In the genomic region with DNA sequence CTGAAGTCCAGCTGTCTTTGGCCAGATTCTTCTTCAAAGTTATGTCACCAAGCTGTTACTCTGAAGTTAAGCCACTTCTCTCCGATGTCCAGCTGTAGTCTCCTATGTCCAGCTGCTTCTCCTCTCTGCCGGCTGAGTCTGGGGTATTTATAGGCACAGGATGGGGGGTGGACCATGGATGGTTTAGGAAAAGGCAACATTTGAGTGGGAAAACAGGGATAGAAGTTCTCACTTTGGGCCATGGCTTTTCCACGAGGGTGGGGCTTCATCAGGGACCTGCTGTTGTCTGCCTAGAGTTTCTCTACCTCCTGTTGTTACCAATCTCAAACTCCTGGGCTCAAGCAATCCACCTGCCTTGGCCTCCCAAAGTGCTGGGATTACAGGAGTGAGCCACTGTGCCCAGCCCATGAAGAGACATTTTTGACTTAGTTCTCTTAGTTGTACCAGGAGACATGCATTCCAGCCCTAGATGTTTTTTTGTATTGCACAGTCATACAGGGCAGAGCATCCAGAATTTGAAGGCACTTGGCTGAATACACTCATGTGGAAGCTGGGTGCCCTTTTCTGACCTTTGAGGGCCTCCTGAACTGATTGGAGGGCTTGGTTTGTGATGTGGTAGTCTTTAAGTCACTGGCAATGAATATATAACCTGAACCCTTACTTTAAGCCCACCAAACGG, we compare ENCODE assay signal across 27 cellular contexts.
"Had no signal": no experiment of that assay in that cellular context is flagged by ENCODE, and none has a peak within 500 bp of the region (broad histone marks: within the 10 kb centered on the region; RNA-seq: fewer than 3 reads in every experiment).

No MANE protein-coding gene starts in this region.

- H3K27me3 Mint-ChIP-seq: activated CD4-positive, alpha-beta memory T cell treated with anti-CD3 and anti-CD28 coated beads, Interleukin-2, amount 10 ng/mL, durations not matched to agents 7 days and 5 days; activated CD4-positive, alpha-beta T cell treated with anti-CD3 and anti-CD28 coated beads for 36 hours; activated CD4-positive, alpha-beta T cell treated with anti-CD3 and anti-CD28 coated beads, Interleukin-2, amount 10 ng/mL, durations not matched to agents 7 days and 5 days; activated CD8-positive, alpha-beta memory T cell treated with anti-CD3 and anti-CD28 coated beads, Interleukin-2, amount 10 ng/mL, durations not matched to agents 7 days and 5 days; activated naive CD4-positive, alpha-beta T cell treated with anti-CD3 and anti-CD28 coated beads, Interleukin-2, amount 10 ng/mL, durations not matched to agents 7 days and 5 days; activated naive CD4-positive, alpha-beta T cell treated with anti-CD3 and anti-CD28 coated beads, Interleukin-2, amount 50 U/mL, for 24 hours; activated naive CD8-positive, alpha-beta T cell; activated T-cell treated with anti-CD3 and anti-CD28 coated beads, Interleukin-2, amount 50 U/mL, for 24 hours; brain; central memory CD8-positive, alpha-beta T cell had no signal

- H3K4me1 ChIP-seq: ascending aorta had no signal

- H3K9me3 ChIP-seq: ascending aorta had no signal

- H3K36me3 ChIP-seq: ascending aorta, cardiac muscle cell had no signal

- H3K4me1 Mint-ChIP-seq: activated naive CD4-positive, alpha-beta T cell treated with anti-CD3 and anti-CD28 coated beads, Interleukin-2, amount 50 U/mL, for 24 hours; brain; central memory CD8-positive, alpha-beta T cell had no signal

- H3K9me3 Mint-ChIP-seq: activated CD4-positive, alpha-beta T cell treated with anti-CD3 and anti-CD28 coated beads, Interleukin-2, amount 10 ng/mL, durations not matched to agents 7 days and 5 days; activated naive CD4-positive, alpha-beta T cell treated with anti-CD3 and anti-CD28 coated beads, Interleukin-2, amount 50 U/mL, for 24 hours; activated T-helper 2 cell treated with anti-CD3 and anti-CD28 coated beads, Interferon-gamma antibody, Interleukin-2, Interleukin-4, amounts not matched to agents 10 μg/mL and 5 μg/mL and 100 μg/mL, durations not matched to agents 14 hours and 24 hours and 36 hours; central memory CD8-positive, alpha-beta T cell; T-helper 2 cell treated with Interferon-gamma antibody and Interleukin-4, amounts not matched to agents 5 μg/mL and 100 μg/mL, for 36 hours had no signal

- DNase-seq: activated CD4-positive, alpha-beta memory T cell treated with anti-CD3 and anti-CD28 coated beads, Interleukin-2, amount 10 ng/mL, durations not matched to agents 7 days and 5 days; activated CD4-positive, alpha-beta T cell treated with anti-CD3 and anti-CD28 coated beads for 1 hour; activated CD4-positive, alpha-beta T cell treated with anti-CD3 and anti-CD28 coated beads, Interleukin-2, amount 10 ng/mL, durations not matched to agents 7 days and 5 days; activated CD8-positive, alpha-beta memory T cell treated with anti-CD3 and anti-CD28 coated beads, Interleukin-2, amount 10 ng/mL, durations not matched to agents 7 days and 5 days; activated effector memory CD4-positive, alpha-beta T cell treated with Interleukin-2 at 50 U/mL for 16 hours; activated gamma-delta T cell; amygdala; anterior cingulate cortex; caudate nucleus; cerebellar nuclear complex; SW 1271; T-helper 9 cell had no signal

- ATAC-seq: activated CD8-positive, alpha-beta memory T cell treated with anti-CD3 and anti-CD28 coated beads, Interleukin-2, amount 10 ng/mL, durations not matched to agents 7 days and 5 days had no signal

- H3K4me3 Mint-ChIP-seq: activated CD4-positive, alpha-beta memory T cell treated with anti-CD3 and anti-CD28 coated beads, Interleukin-2, amount 10 ng/mL, durations not matched to agents 7 days and 5 days; activated CD4-positive, alpha-beta T cell treated with anti-CD3 and anti-CD28 coated beads for 36 hours; activated CD4-positive, alpha-beta T cell treated with anti-CD3 and anti-CD28 coated beads, Interleukin-2, amount 10 ng/mL, durations not matched to agents 7 days and 5 days; activated CD8-positive, alpha-beta memory T cell treated with anti-CD3 and anti-CD28 coated beads, Interleukin-2, amount 10 ng/mL, durations not matched to agents 7 days and 5 days; activated CD8-positive, alpha-beta T cell treated with anti-CD3 and anti-CD28 coated beads, Interleukin-2, amount 10 ng/mL, durations not matched to agents 7 days and 5 days; activated naive CD4-positive, alpha-beta T cell treated with anti-CD3 and anti-CD28 coated beads, Interleukin-2, amount 10 ng/mL, durations not matched to agents 7 days and 5 days; activated naive CD4-positive, alpha-beta T cell treated with anti-CD3 and anti-CD28 coated beads, Interleukin-2, amount 50 U/mL, for 24 hours; activated naive CD8-positive, alpha-beta T cell; activated T-cell treated with anti-CD3 and anti-CD28 coated beads, Interleukin-2, amount 50 U/mL, for 24 hours; brain; central memory CD8-positive, alpha-beta T cell; T-helper 1 cell treated with Interleukin-12 subunit alpha and Interleukin-12 subunit beta and Interleukin-4 antibody, amounts not matched to agents 30 μg/mL and 1 μg/mL, for 36 hours; T-helper 2 cell treated with Interferon-gamma antibody and Interleukin-4, amounts not matched to agents 5 μg/mL and 100 μg/mL, for 36 hours; WTC11 had no signal

- H3K36me3 Mint-ChIP-seq: activated naive CD4-positive, alpha-beta T cell treated with anti-CD3 and anti-CD28 coated beads, Interleukin-2, amount 10 ng/mL, durations not matched to agents 7 days and 5 days; activated naive CD4-positive, alpha-beta T cell treated with anti-CD3 and anti-CD28 coated beads, Interleukin-2, amount 50 U/mL, for 24 hours; activated naive CD8-positive, alpha-beta T cell; brain had no signal

- H3K27ac Mint-ChIP-seq: activated CD4-positive, alpha-beta memory T cell treated with anti-CD3 and anti-CD28 coated beads, Interleukin-2, amount 10 ng/mL, durations not matched to agents 7 days and 5 days; activated CD4-positive, alpha-beta T cell treated with anti-CD3 and anti-CD28 coated beads for 36 hours; activated CD4-positive, alpha-beta T cell treated with anti-CD3 and anti-CD28 coated beads, Interleukin-2, amount 10 ng/mL, durations not matched to agents 7 days and 5 days; activated CD8-positive, alpha-beta memory T cell treated with anti-CD3 and anti-CD28 coated beads, Interleukin-2, amount 10 ng/mL, durations not matched to agents 7 days and 5 days; activated CD8-positive, alpha-beta T cell treated with anti-CD3 and anti-CD28 coated beads, Interleukin-2, amount 10 ng/mL, durations not matched to agents 7 days and 5 days; activated naive CD4-positive, alpha-beta T cell treated with anti-CD3 and anti-CD28 coated beads, Interleukin-2, amount 10 ng/mL, durations not matched to agents 7 days and 5 days; activated naive CD4-positive, alpha-beta T cell treated with anti-CD3 and anti-CD28 coated beads, Interleukin-2, amount 50 U/mL, for 24 hours; activated naive CD8-positive, alpha-beta T cell; activated T-cell treated with anti-CD3 and anti-CD28 coated beads, Interleukin-2, amount 50 U/mL, for 24 hours; activated T-helper 2 cell treated with anti-CD3 and anti-CD28 coated beads, Interferon-gamma antibody, Interleukin-2, Interleukin-4, amounts not matched to agents 10 μg/mL and 5 μg/mL and 100 μg/mL, durations not matched to agents 14 hours and 24 hours and 36 hours; brain; T-helper 1 cell treated with Interleukin-12 subunit alpha and Interleukin-12 subunit beta and Interleukin-4 antibody, amounts not matched to agents 30 μg/mL and 1 μg/mL, for 36 hours; T-helper 2 cell treated with Interferon-gamma antibody and Interleukin-4, amounts not matched to agents 5 μg/mL and 100 μg/mL, for 36 hours; WTC11 had no signal

- H3K27me3 ChIP-seq: ascending aorta, cardiac muscle cell had no signal

- H3K27ac ChIP-seq: ascending aorta, cardiac muscle cell, VCaP had no signal

- H3K4me3 ChIP-seq: ascending aorta, cardiac muscle cell had no signal
